1 cellular context compared by ENCODE assay signal in the genomic region with DNA sequence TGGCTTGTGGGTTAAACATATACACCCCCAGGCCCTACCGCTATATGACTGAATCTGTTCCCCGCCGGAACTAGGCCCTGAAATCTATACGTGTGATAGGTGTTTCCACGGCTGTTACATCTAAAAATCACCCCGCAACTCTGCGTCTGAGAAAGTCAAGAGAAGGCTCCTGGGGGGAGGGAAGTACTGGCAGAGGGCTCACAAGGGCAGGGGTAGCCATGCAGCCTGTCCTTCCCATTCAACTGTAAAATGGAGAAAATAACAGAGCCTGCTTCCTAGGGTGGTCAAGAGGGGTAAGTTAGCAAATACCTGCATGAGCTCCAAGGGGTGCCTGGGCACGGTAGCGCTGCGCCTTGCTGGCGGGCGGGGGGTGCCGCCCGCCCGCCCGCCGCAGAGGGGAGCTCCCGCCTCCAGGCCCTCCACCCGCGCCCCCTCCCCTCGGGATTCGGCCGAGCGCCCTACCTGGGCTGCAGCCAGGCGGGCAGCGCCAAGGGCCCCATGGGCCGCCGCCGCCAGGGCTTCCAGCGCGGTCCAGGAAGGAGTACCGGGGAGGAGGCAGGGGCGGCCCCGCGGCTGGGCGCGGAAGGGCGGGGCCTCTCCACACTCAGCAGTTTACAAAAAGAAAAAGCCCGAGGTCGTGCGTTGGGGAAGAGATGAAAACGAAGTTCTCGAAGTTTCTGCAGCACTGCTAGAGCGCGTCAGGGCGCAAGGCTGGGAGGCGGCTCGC.
TF ChIP-seq lines count a peak whose summit lies in the region.

A gene with protein sequence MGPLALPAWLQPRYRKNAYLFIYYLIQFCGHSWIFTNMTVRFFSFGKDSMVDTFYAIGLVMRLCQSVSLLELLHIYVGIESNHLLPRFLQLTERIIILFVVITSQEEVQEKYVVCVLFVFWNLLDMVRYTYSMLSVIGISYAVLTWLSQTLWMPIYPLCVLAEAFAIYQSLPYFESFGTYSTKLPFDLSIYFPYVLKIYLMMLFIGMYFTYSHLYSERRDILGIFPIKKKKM (minus strand): TSS at position 550 of the 727 bp plus-strand sequence. CDS start 50 bp downstream, at position 500.

TF ChIP-seq in GM12878, 131 proteins besides CTCF, POLR2A, EP300 and RAD21 (continued from another document):
- TF ChIP-seq, protein P1, sequence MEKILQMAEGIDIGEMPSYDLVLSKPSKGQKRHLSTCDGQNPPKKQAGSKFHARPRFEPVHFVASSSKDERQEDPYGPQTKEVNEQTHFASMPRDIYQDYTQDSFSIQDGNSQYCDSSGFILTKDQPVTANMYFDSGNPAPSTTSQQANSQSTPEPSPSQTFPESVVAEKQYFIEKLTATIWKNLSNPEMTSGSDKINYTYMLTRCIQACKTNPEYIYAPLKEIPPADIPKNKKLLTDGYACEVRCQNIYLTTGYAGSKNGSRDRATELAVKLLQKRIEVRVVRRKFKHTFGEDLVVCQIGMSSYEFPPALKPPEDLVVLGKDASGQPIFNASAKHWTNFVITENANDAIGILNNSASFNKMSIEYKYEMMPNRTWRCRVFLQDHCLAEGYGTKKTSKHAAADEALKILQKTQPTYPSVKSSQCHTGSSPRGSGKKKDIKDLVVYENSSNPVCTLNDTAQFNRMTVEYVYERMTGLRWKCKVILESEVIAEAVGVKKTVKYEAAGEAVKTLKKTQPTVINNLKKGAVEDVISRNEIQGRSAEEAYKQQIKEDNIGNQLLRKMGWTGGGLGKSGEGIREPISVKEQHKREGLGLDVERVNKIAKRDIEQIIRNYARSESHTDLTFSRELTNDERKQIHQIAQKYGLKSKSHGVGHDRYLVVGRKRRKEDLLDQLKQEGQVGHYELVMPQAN (conservative IDR thresholded peaks at IDR 0.05), result peak; percentile 35; the same call in 1 of the 2 replicates
- no peak for TF ChIP-seq CHD1 (IDR thresholded peaks at IDR 0.05; ENCODE audit: low read depth, low read length)
- no peak for TF ChIP-seq JUND (IDR thresholded peaks at IDR 0.05; ENCODE audit: low read depth, low read length)
- 0 out of 2 replicates have a peak, but pooled peaks have one; percentile 15 for TF ChIP-seq ZNF24 (IDR thresholded peaks at IDR 0.05)
- TF ChIP-seq EGR1 (IDR thresholded peaks at IDR 0.05; ENCODE audit: borderline replicate concordance in 1 of 2, low read depth in 2 of 2, low read length in 2 of 2), result peak in 1 of 2 experiments; percentile 40; a peak in 1 of 3 replicates
- peak; percentile 8; the same call in 1 of the 2 replicates for TF ChIP-seq HCFC1 (IDR thresholded peaks at IDR 0.05; ENCODE audit: low read length)
- TF ChIP-seq HDAC6 (IDR thresholded peaks at IDR 0.05; ENCODE audit: unreplicated experiment), result peak; percentile 82
- TF ChIP-seq BHLHE40 (IDR thresholded peaks at IDR 0.05; ENCODE audit: borderline replicate concordance in 1 of 2, low read depth in 2 of 2, low read length in 1 of 2), result peak in 1 of 2 experiments; percentile 23; a peak in 1 of 4 replicates
- TF ChIP-seq, protein P2, sequence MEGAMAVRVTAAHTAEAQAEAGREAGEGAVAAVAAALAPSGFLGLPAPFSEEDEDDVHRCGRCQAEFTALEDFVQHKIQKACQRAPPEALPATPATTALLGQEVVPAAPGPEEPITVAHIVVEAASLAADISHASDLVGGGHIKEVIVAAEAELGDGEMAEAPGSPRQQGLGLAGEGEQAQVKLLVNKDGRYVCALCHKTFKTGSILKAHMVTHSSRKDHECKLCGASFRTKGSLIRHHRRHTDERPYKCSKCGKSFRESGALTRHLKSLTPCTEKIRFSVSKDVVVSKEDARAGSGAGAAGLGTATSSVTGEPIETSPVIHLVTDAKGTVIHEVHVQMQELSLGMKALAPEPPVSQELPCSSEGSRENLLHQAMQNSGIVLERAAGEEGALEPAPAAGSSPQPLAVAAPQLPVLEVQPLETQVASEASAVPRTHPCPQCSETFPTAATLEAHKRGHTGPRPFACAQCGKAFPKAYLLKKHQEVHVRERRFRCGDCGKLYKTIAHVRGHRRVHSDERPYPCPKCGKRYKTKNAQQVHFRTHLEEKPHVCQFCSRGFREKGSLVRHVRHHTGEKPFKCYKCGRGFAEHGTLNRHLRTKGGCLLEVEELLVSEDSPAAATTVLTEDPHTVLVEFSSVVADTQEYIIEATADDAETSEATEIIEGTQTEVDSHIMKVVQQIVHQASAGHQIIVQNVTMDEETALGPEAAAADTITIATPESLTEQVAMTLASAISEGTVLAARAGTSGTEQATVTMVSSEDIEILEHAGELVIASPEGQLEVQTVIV (IDR thresholded peaks at IDR 0.05; ENCODE audit: borderline replicate concordance, partially characterized antibody), result no peak
- 0 out of 4 replicates have a peak, but pooled peaks of 1 of the 2 experiments have one; percentile 6 for TF ChIP-seq ETV6 (conservative IDR thresholded peaks at IDR 0.05 in 1 of 2, IDR thresholded peaks at IDR 0.05 in 1 of 2; ENCODE audit: borderline replicate concordance in 1 of 2, low read depth in 1 of 2)
- TF ChIP-seq, protein P3, sequence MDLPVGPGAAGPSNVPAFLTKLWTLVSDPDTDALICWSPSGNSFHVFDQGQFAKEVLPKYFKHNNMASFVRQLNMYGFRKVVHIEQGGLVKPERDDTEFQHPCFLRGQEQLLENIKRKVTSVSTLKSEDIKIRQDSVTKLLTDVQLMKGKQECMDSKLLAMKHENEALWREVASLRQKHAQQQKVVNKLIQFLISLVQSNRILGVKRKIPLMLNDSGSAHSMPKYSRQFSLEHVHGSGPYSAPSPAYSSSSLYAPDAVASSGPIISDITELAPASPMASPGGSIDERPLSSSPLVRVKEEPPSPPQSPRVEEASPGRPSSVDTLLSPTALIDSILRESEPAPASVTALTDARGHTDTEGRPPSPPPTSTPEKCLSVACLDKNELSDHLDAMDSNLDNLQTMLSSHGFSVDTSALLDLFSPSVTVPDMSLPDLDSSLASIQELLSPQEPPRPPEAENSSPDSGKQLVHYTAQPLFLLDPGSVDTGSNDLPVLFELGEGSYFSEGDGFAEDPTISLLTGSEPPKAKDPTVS (IDR thresholded peaks at IDR 0.05; ENCODE audit: low read depth, low read length), result peak; percentile 92
- TF ChIP-seq TARDBP (IDR thresholded peaks at IDR 0.05; ENCODE audit: borderline replicate concordance), result 0 out of 2 replicates have a peak, but pooled peaks have one; percentile 17
- no peak for TF ChIP-seq ZNF207 (IDR thresholded peaks at IDR 0.05; ENCODE audit: borderline replicate concordance)
- TF ChIP-seq, protein P4, sequence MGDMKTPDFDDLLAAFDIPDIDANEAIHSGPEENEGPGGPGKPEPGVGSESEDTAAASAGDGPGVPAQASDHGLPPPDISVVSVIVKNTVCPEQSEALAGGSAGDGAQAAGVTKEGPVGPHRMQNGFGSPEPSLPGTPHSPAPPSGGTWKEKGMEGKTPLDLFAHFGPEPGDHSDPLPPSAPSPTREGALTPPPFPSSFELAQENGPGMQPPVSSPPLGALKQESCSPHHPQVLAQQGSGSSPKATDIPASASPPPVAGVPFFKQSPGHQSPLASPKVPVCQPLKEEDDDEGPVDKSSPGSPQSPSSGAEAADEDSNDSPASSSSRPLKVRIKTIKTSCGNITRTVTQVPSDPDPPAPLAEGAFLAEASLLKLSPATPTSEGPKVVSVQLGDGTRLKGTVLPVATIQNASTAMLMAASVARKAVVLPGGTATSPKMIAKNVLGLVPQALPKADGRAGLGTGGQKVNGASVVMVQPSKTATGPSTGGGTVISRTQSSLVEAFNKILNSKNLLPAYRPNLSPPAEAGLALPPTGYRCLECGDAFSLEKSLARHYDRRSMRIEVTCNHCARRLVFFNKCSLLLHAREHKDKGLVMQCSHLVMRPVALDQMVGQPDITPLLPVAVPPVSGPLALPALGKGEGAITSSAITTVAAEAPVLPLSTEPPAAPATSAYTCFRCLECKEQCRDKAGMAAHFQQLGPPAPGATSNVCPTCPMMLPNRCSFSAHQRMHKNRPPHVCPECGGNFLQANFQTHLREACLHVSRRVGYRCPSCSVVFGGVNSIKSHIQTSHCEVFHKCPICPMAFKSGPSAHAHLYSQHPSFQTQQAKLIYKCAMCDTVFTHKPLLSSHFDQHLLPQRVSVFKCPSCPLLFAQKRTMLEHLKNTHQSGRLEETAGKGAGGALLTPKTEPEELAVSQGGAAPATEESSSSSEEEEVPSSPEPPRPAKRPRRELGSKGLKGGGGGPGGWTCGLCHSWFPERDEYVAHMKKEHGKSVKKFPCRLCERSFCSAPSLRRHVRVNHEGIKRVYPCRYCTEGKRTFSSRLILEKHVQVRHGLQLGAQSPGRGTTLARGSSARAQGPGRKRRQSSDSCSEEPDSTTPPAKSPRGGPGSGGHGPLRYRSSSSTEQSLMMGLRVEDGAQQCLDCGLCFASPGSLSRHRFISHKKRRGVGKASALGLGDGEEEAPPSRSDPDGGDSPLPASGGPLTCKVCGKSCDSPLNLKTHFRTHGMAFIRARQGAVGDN (IDR thresholded peaks at IDR 0.05), result peak; percentile 61; the same call in 1 of the 2 replicates
- peak; percentile 30; the same call in 1 of the 2 replicates for TF ChIP-seq BACH1 (IDR thresholded peaks at IDR 0.05; ENCODE audit: borderline replicate concordance)
- TF ChIP-seq SMARCA5 (IDR thresholded peaks at IDR 0.05), result 0 out of 2 replicates have a peak, but pooled peaks have one; percentile 17
- TF ChIP-seq, protein P5, sequence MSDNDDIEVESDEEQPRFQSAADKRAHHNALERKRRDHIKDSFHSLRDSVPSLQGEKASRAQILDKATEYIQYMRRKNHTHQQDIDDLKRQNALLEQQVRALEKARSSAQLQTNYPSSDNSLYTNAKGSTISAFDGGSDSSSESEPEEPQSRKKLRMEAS (IDR thresholded peaks at IDR 0.05; ENCODE audit: low read depth, low read length), result no peak
- peak; percentile 16; the same call in 1 of the 2 replicates for TF ChIP-seq DPF2 (IDR thresholded peaks at IDR 0.05)
- 0 out of 2 replicates have a peak, but pooled peaks have one; percentile 18 for TF ChIP-seq CREB1 (IDR thresholded peaks at IDR 0.05; ENCODE audit: low read depth)
- TF ChIP-seq TAF1 (IDR thresholded peaks at IDR 0.05; ENCODE audit: borderline replicate concordance, low read depth, low read length), result peak; percentile 46; the same call in 1 of the 2 replicates
- peak; percentile 31; the same call in 1 of the 2 replicates for TF ChIP-seq SMAD5 (IDR thresholded peaks at IDR 0.05; ENCODE audit: low read depth)
- TF ChIP-seq RUNX3 (IDR thresholded peaks at IDR 0.05; ENCODE audit: low read length), result peak; percentile 19; the same call in 1 of the 2 replicates
- TF ChIP-seq NBN (IDR thresholded peaks at IDR 0.05), result 0 out of 2 replicates have a peak, but pooled peaks have one; percentile 3
- TF ChIP-seq MEF2B (IDR thresholded peaks at IDR 0.05; ENCODE audit: partially characterized antibody, poor library complexity, severe bottlenecking), result peak; percentile 7
